ENCODE assay signal across 14 cellular contexts in the genomic region with DNA sequence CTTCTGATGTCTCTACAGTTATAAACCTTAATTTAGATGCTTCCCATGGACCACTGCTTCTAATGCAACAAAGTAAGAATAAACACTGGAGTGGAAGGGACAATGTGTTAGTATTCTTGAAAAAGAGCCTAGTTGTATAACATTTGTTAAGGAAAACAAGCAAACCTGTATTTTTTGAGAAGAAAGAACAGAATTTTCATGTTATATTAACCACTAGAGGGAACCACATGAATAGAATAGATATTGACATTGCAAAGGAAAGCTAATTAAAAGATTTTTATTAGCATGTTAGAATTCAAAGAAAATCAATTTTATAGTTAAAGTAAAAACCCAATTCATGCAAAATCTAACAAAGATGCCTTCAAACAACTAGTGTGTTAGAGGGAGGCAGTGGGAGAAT.
DNase-seq lines count a peak whose midpoint lies in the region; ATAC-seq, FAIRE-seq and TF ChIP-seq lines count a peak whose summit lies in the region.
"Had no signal": no experiment of that assay in that cellular context is flagged by ENCODE, and none has a peak within 500 bp of the region (broad histone marks: within the 10 kb centered on the region; RNA-seq: fewer than 3 reads in every experiment).

No MANE protein-coding gene starts in this region.

- in situ Hi-C loops in K562 (cut with MboI): no loop called here

- H3K9ac ChIP-seq in Karpas-422 (ENCODE audit: low read length): no peak overlapping the region
- H3K9ac ChIP-seq in K562 (ENCODE audit: insufficient read depth in 1 of 2, low read depth in 2 of 2, low read length in 2 of 2): no peak overlapping the region

- no peak overlapping the region for H3K27ac Mint-ChIP-seq in nephron
- H3K27ac Mint-ChIP-seq: naive thymus-derived CD8-positive, alpha-beta T cell had no signal

- H2AFZ ChIP-seq in Karpas-422 (ENCODE audit: low read length) (no peak overlapping the region), K562 (ENCODE audit: low read depth, low read length) (no peak overlapping the region)

- H3K79me2 ChIP-seq in Karpas-422 (ENCODE audit: low read length): no peaks in the 10 kb centered on the region
- no peaks in the 10 kb centered on the region for H3K79me2 ChIP-seq in K562 (ENCODE audit: control insufficient read depth, insufficient read depth, low read length)

- H3K9me2 ChIP-seq in Karpas-422 (replicated peaks; ENCODE audit: insufficient read depth, low read length): no peaks in the 10 kb centered on the region

- peak in 1 of 3 experiments; percentile 18; a peak in 2 of 6 replicates for TF ChIP-seq CTCF in K562 (IDR thresholded peaks at IDR 0.05 in 2 of 3, conservative IDR thresholded peaks at IDR 0.05 in 1 of 3; ENCODE audit: insufficient read depth in 2 of 3, low read depth in 1 of 3, low read length in 3 of 3)
- TF ChIP-seq CTCF in nephron (IDR thresholded peaks at IDR 0.05; ENCODE audit: unreplicated experiment in 3 of 3): peak in 2 of 3 experiments; percentile 13 to 48
- TF ChIP-seq CTCF in pancreas (IDR thresholded peaks at IDR 0.05): no peak

- BruUV-seq in K562 (replicated peaks; lab: Mats Ljungman, UMichigan): no TSS peak

- H3K4me2 ChIP-seq in Karpas-422 (ENCODE audit: low read depth, low read length, poor library complexity, severe bottlenecking) (no peak overlapping the region), K562 (ENCODE audit: insufficient read depth, low read length) (no peak overlapping the region)

- TF ChIP-seq POLR2A in K562 (conservative IDR thresholded peaks at IDR 0.05): no peak

- H3K4me3 ChIP-seq in Karpas-422 (ENCODE audit: low read length) (no peak overlapping the region), K562 (no peak overlapping the region), pancreas (no peak overlapping the region)
- H3K4me3 ChIP-seq: stomach had no signal

- H3K4me1 ChIP-seq in Karpas-422 (ENCODE audit: low read length) (no peaks in the 10 kb centered on the region), K562 (replicated peaks in 1 of 2; ENCODE audit: control insufficient read depth in 2 of 2, insufficient read depth in 2 of 2, low read length in 2 of 2) (no peaks in the 10 kb centered on the region), pancreas (no peaks in the 10 kb centered on the region)
- H3K4me1 ChIP-seq: stomach had no signal

- DNase-seq in EL: peak; percentile 1
- peak; percentile 48 for DNase-seq in Karpas-422
- DNase-seq in K562 (ENCODE audit: extremely low read depth in 1 of 4, low spot score in 3 of 4): no peak
- no peak for DNase-seq in stimulated activated CD4-positive, alpha-beta T cell treated with anti-CD3 and anti-CD28 coated beads, Interleukin-2, amount 100 ng/mL, for 48 hours
- DNase-seq in pancreas: no peak
- DNase-seq: activated CD4-positive, alpha-beta T cell treated with anti-CD3 and anti-CD28 coated beads for 4 hours; activated gamma-delta T cell treated with Interleukin-2 at 50 U/mL for 16 hours; dermis blood vessel endothelial cell; naive thymus-derived CD8-positive, alpha-beta T cell; stomach had no signal

- H3K4me3 Mint-ChIP-seq in nephron: no peak overlapping the region
- H3K4me3 Mint-ChIP-seq: naive thymus-derived CD8-positive, alpha-beta T cell had no signal

- no peak for ATAC-seq in K562
- no peak for ATAC-seq in HG02970 (IDR thresholded peaks at IDR 0.05; ENCODE audit: low FRiP score, unreplicated experiment)
- no peak for ATAC-seq in GM21381 (IDR thresholded peaks at IDR 0.05; ENCODE audit: unreplicated experiment)
- ATAC-seq in pancreas: no peak
- ATAC-seq: naive thymus-derived CD8-positive, alpha-beta T cell had no signal

- intact Hi-C loops in K562 (cut with micrococcal nuclease) (loop anchor here (5.0 kb wide), 1 partner anchor 962 kb away; no protein-coding TSS in a partner anchor), pancreas (cut with DNase I) (no loop called here)

- H3K9me1 ChIP-seq in K562 (ENCODE audit: control insufficient read depth, insufficient read depth, low read length): no peaks in the 10 kb centered on the region

- CTCF ChIA-PET in K562 (lab: Yijun Ruan, JAX; ENCODE audit: low intra/inter-chr PET ratio): no interaction called here

- H3K9me3 ChIP-seq in Karpas-422 (ENCODE audit: low read length): no peaks in the 10 kb centered on the region
- H3K9me3 ChIP-seq in K562 (replicated peaks; ENCODE audit: control insufficient read depth, insufficient read depth, low read depth, low read length): no peaks in the 10 kb centered on the region
- H3K9me3 ChIP-seq in pancreas: no peaks in the 10 kb centered on the region

- FAIRE-seq in K562 (lab: Jason Lieb, UNC): no peak
- FAIRE-seq in pancreas (lab: Jason Lieb, UNC): no peak
- FAIRE-seq: HTR-8/SVneo had no signal

- H3K9me3 Mint-ChIP-seq in nephron: peaks cover 25% of the 10 kb centered on the region

- no peaks in the 10 kb centered on the region for H3K27me3 ChIP-seq in Karpas-422 (ENCODE audit: low read length)
- no peaks in the 10 kb centered on the region for H3K27me3 ChIP-seq in K562 (ENCODE audit: control insufficient read depth in 2 of 2, insufficient read depth in 2 of 2, low read length in 2 of 2)
- no peaks in the 10 kb centered on the region for H3K27me3 ChIP-seq in pancreas
- H3K27me3 ChIP-seq: stomach had no signal

- H3K27ac ChIP-seq in Karpas-422 (ENCODE audit: low read length) (no peak overlapping the region), K562 (ENCODE audit: extremely low read depth, low read depth, low read length) (no peak overlapping the region), pancreas (no peak overlapping the region)
- H3K27ac ChIP-seq: stomach had no signal

- TF ChIP-seq EP300 in K562 (IDR thresholded peaks at IDR 0.05; ENCODE audit: low read length): no peak

- no peaks in the 10 kb centered on the region for H3K36me3 ChIP-seq in Karpas-422 (ENCODE audit: insufficient read depth, low read length)
- no peaks in the 10 kb centered on the region for H3K36me3 ChIP-seq in K562 (ENCODE audit: control insufficient read depth, insufficient read depth, low read length)
- H3K36me3 ChIP-seq in pancreas: no peaks in the 10 kb centered on the region
- H3K36me3 ChIP-seq: stomach had no signal

- H3K4me1 Mint-ChIP-seq in nephron: no peaks in the 10 kb centered on the region
- H3K4me1 Mint-ChIP-seq: naive thymus-derived CD8-positive, alpha-beta T cell had no signal

- no peaks in the 10 kb centered on the region for H4K20me1 ChIP-seq in Karpas-422 (ENCODE audit: insufficient read depth, low read depth, low read length)
- H4K20me1 ChIP-seq in K562 (replicated peaks; ENCODE audit: control insufficient read depth, insufficient read depth, low read length): no peaks in the 10 kb centered on the region

- peak; percentile 8 to 35; a peak in 2 of 4 replicates for TF ChIP-seq RAD21 in K562 (CRISPR knock-in tag; conservative IDR thresholded peaks at IDR 0.05 in 1 of 2, IDR thresholded peaks at IDR 0.05 in 1 of 2)

- peaks cover 6% of the 10 kb centered on the region for H3K36me3 Mint-ChIP-seq in nephron (ENCODE audit: low read depth)

- no peaks in the 10 kb centered on the region for H3K27me3 Mint-ChIP-seq in nephron (ENCODE audit: low read depth)

- POLR2A ChIA-PET in K562 (lab: Yijun Ruan, JAX): no interaction called here

TF ChIP-seq in K562, 482 proteins besides CTCF, POLR2A, EP300 and RAD21:
- no peak for TF ChIP-seq FOXK2 (conservative IDR thresholded peaks at IDR 0.05 in 1 of 2, IDR thresholded peaks at IDR 0.05 in 1 of 2; ENCODE audit: low read depth in 2 of 2)

Comparison
In these comparisons a context has a peak if more than half of its experiments do, and no peak if none do; other contexts are left out.
1. DNase-seq: peak in EL (single experiment) and Karpas-422 (single experiment); none in K562 (0 of 4), stimulated activated CD4-positive, alpha-beta T cell treated with anti-CD3 and anti-CD28 coated beads, Interleukin-2, amount 100 ng/mL, for 48 hours (0 of 2) and pancreas (0 of 6).
2. CTCF ChIP-seq: peak in nephron (2 of 3); none in pancreas (0 of 4).